Comparison of ENCODE assay signal across 11 cellular contexts in genomic region chr22:37751449-37752188, GRCh38. TPM values are rescaled to one million over a fixed set of nuclear protein-coding genes. Genes with fewer than 3 reads are reported as not detected.
DNase-seq lines count a peak whose midpoint lies in the region; ATAC-seq and TF ChIP-seq lines count a peak whose summit lies in the region.
"Had no signal": no experiment of that assay in that cellular context is flagged by ENCODE, and none has a peak within 500 bp of the region (broad histone marks: within the 10 kb centered on the region; RNA-seq: fewer than 3 reads in every experiment).

No MANE protein-coding gene starts in this region.

- no peak for TF ChIP-seq CTCF in endodermal cell (conservative IDR thresholded peaks at IDR 0.05)
- TF ChIP-seq CTCF in testis (IDR thresholded peaks at IDR 0.05) = no peak

- DNase-seq in MG63 = peak; percentile 68
- peak; percentile 74 for DNase-seq in endodermal cell
- DNase-seq in testis = no peak
- no peak for DNase-seq in natural killer cell treated with Interleukin-12 subunit alpha and Interleukin-12 subunit beta and Interleukin-15 and Interleukin-18, amount 100 ng/mL, for 72 hours (ENCODE audit: low spot score)
- DNase-seq in activated naive CD8-positive, alpha-beta T cell treated with anti-CD3 and anti-CD28 coated beads, Interleukin-2, amount 50 U/mL, for 24 hours = no peak
- DNase-seq in activated T-helper 1 cell treated with anti-CD3 and anti-CD28 coated beads, Interleukin-12 subunit alpha, Interleukin-12 subunit beta, Interleukin-2, Interleukin-4 antibody, amounts not matched to agents 30 ng/mL and 10 ng/mL and 1 ng/mL, durations not matched to agents 14 hours and 24 hours and 36 hours (ENCODE audit: low spot score) = no peak
- DNase-seq: activated CD8-positive, alpha-beta memory T cell treated with anti-CD3 and anti-CD28 coated beads, Interleukin-2, amount 10 ng/mL, durations not matched to agents 7 days and 5 days; MM.1S; NCI-H774 had no signal

- no peak for TF ChIP-seq POLR2A in testis (IDR thresholded peaks at IDR 0.05)

- no peak overlapping the region for H3K27ac ChIP-seq in endodermal cell (ENCODE audit: low read depth, low read length)
- peak overlapping the region; percentile 85 to 86 for H3K27ac ChIP-seq in mucosa of rectum (ENCODE audit: low read depth in 2 of 2, low read length in 2 of 2)
- peak overlapping the region; percentile 58 to 59 for H3K27ac ChIP-seq in testis

- 78 to 87% methylated on average over 3 to 11 of the region's 11 CpGs for WGBS in endodermal cell (ENCODE audit: insufficient coverage in 1 of 2, insufficient read length in 1 of 2), 2 experiments
- 66 to 70% methylated on average over 9 to 11 of the region's 11 CpGs for WGBS in testis, 2 donors

- no peak overlapping the region for H3K4me3 ChIP-seq in MG63
- no peak overlapping the region for H3K4me3 ChIP-seq in endodermal cell (ENCODE audit: low read length)
- no peak overlapping the region for H3K4me3 ChIP-seq in mucosa of rectum (ENCODE audit: low read length in 2 of 2)
- H3K4me3 ChIP-seq in testis = no peak overlapping the region

- peaks cover 42% of the 10 kb centered on the region for H3K4me1 Mint-ChIP-seq in endodermal cell
- H3K4me1 Mint-ChIP-seq in natural killer cell treated with Interleukin-12 subunit alpha and Interleukin-12 subunit beta and Interleukin-15 and Interleukin-18, amount 100 ng/mL, for 72 hours (ENCODE audit: low read depth in 2 of 2) = peaks cover 10 to 17% of the 10 kb centered on the region in 2 donors
- peaks cover 7% of the 10 kb centered on the region for H3K4me1 Mint-ChIP-seq in activated naive CD8-positive, alpha-beta T cell treated with anti-CD3 and anti-CD28 coated beads, Interleukin-2, amount 50 U/mL, for 24 hours
- peaks cover 6% of the 10 kb centered on the region for H3K4me1 Mint-ChIP-seq in activated T-helper 1 cell treated with anti-CD3 and anti-CD28 coated beads, Interleukin-12 subunit alpha, Interleukin-12 subunit beta, Interleukin-2, Interleukin-4 antibody, amounts not matched to agents 30 ng/mL and 10 ng/mL and 1 ng/mL, durations not matched to agents 14 hours and 24 hours and 36 hours (ENCODE audit: low read depth)

- H3K4me3 Mint-ChIP-seq in endodermal cell = no peak overlapping the region
- H3K4me3 Mint-ChIP-seq in natural killer cell treated with Interleukin-12 subunit alpha and Interleukin-12 subunit beta and Interleukin-15 and Interleukin-18, amount 100 ng/mL, for 72 hours = no peak overlapping the region
- no peak overlapping the region for H3K4me3 Mint-ChIP-seq in activated naive CD8-positive, alpha-beta T cell treated with anti-CD3 and anti-CD28 coated beads, Interleukin-2, amount 50 U/mL, for 24 hours
- no peak overlapping the region for H3K4me3 Mint-ChIP-seq in activated T-helper 1 cell treated with anti-CD3 and anti-CD28 coated beads, Interleukin-12 subunit alpha, Interleukin-12 subunit beta, Interleukin-2, Interleukin-4 antibody, amounts not matched to agents 30 ng/mL and 10 ng/mL and 1 ng/mL, durations not matched to agents 14 hours and 24 hours and 36 hours
- H3K4me3 Mint-ChIP-seq: activated CD8-positive, alpha-beta memory T cell treated with anti-CD3 and anti-CD28 coated beads, Interleukin-2, amount 10 ng/mL, durations not matched to agents 7 days and 5 days had no signal

- no peaks in the 10 kb centered on the region for H3K27me3 Mint-ChIP-seq in endodermal cell (ENCODE audit: insufficient read depth)
- no peaks in the 10 kb centered on the region for H3K27me3 Mint-ChIP-seq in natural killer cell treated with Interleukin-12 subunit alpha and Interleukin-12 subunit beta and Interleukin-15 and Interleukin-18, amount 100 ng/mL, for 72 hours
- no peaks in the 10 kb centered on the region for H3K27me3 Mint-ChIP-seq in activated naive CD8-positive, alpha-beta T cell treated with anti-CD3 and anti-CD28 coated beads, Interleukin-2, amount 50 U/mL, for 24 hours
- H3K27me3 Mint-ChIP-seq in activated T-helper 1 cell treated with anti-CD3 and anti-CD28 coated beads, Interleukin-12 subunit alpha, Interleukin-12 subunit beta, Interleukin-2, Interleukin-4 antibody, amounts not matched to agents 30 ng/mL and 10 ng/mL and 1 ng/mL, durations not matched to agents 14 hours and 24 hours and 36 hours (ENCODE audit: insufficient read depth) = no peaks in the 10 kb centered on the region
- H3K27me3 Mint-ChIP-seq: activated CD8-positive, alpha-beta memory T cell treated with anti-CD3 and anti-CD28 coated beads, Interleukin-2, amount 10 ng/mL, durations not matched to agents 7 days and 5 days had no signal

- peaks cover 34% of the 10 kb centered on the region for H3K36me3 Mint-ChIP-seq in endodermal cell (ENCODE audit: low read depth)
- H3K36me3 Mint-ChIP-seq in natural killer cell treated with Interleukin-12 subunit alpha and Interleukin-12 subunit beta and Interleukin-15 and Interleukin-18, amount 100 ng/mL, for 72 hours = no peaks in the 10 kb centered on the region
- peaks cover 7% of the 10 kb centered on the region for H3K36me3 Mint-ChIP-seq in activated naive CD8-positive, alpha-beta T cell treated with anti-CD3 and anti-CD28 coated beads, Interleukin-2, amount 50 U/mL, for 24 hours (ENCODE audit: low read depth)
- peaks cover 8% of the 10 kb centered on the region for H3K36me3 Mint-ChIP-seq in activated T-helper 1 cell treated with anti-CD3 and anti-CD28 coated beads, Interleukin-12 subunit alpha, Interleukin-12 subunit beta, Interleukin-2, Interleukin-4 antibody, amounts not matched to agents 30 ng/mL and 10 ng/mL and 1 ng/mL, durations not matched to agents 14 hours and 24 hours and 36 hours (ENCODE audit: low read depth)
- H3K36me3 Mint-ChIP-seq: activated CD8-positive, alpha-beta memory T cell treated with anti-CD3 and anti-CD28 coated beads, Interleukin-2, amount 10 ng/mL, durations not matched to agents 7 days and 5 days had no signal

- no peak overlapping the region for H3K9ac ChIP-seq in endodermal cell (ENCODE audit: extremely low read depth, low read length, poor library complexity, severe bottlenecking)
- H3K9ac ChIP-seq in mucosa of rectum (ENCODE audit: low read depth in 1 of 2, low read length in 2 of 2) = peak overlapping the region; percentile 36 to 62

- H3K27me3 ChIP-seq in MG63 (no peaks in the 10 kb centered on the region), endodermal cell (ENCODE audit: control insufficient read depth, insufficient read depth, low read length, poor library complexity, severe bottlenecking) (no peaks in the 10 kb centered on the region), mucosa of rectum (ENCODE audit: control insufficient read depth in 2 of 2, insufficient read depth in 2 of 2, low read length in 2 of 2) (no peaks in the 10 kb centered on the region), testis (no peaks in the 10 kb centered on the region)

- H3K27ac Mint-ChIP-seq in endodermal cell = no peak overlapping the region
- H3K27ac Mint-ChIP-seq in natural killer cell treated with Interleukin-12 subunit alpha and Interleukin-12 subunit beta and Interleukin-15 and Interleukin-18, amount 100 ng/mL, for 72 hours = no peak overlapping the region
- H3K27ac Mint-ChIP-seq in activated naive CD8-positive, alpha-beta T cell treated with anti-CD3 and anti-CD28 coated beads, Interleukin-2, amount 50 U/mL, for 24 hours = no peak overlapping the region
- H3K27ac Mint-ChIP-seq in activated T-helper 1 cell treated with anti-CD3 and anti-CD28 coated beads, Interleukin-12 subunit alpha, Interleukin-12 subunit beta, Interleukin-2, Interleukin-4 antibody, amounts not matched to agents 30 ng/mL and 10 ng/mL and 1 ng/mL, durations not matched to agents 14 hours and 24 hours and 36 hours = no peak overlapping the region
- H3K27ac Mint-ChIP-seq: activated CD8-positive, alpha-beta memory T cell treated with anti-CD3 and anti-CD28 coated beads, Interleukin-2, amount 10 ng/mL, durations not matched to agents 7 days and 5 days had no signal

- H3K9me3 Mint-ChIP-seq in endodermal cell = no peaks in the 10 kb centered on the region
- no peaks in the 10 kb centered on the region for H3K9me3 Mint-ChIP-seq in natural killer cell treated with Interleukin-12 subunit alpha and Interleukin-12 subunit beta and Interleukin-15 and Interleukin-18, amount 100 ng/mL, for 72 hours
- H3K9me3 Mint-ChIP-seq in activated naive CD8-positive, alpha-beta T cell treated with anti-CD3 and anti-CD28 coated beads, Interleukin-2, amount 50 U/mL, for 24 hours = no peaks in the 10 kb centered on the region
- no peaks in the 10 kb centered on the region for H3K9me3 Mint-ChIP-seq in activated T-helper 1 cell treated with anti-CD3 and anti-CD28 coated beads, Interleukin-12 subunit alpha, Interleukin-12 subunit beta, Interleukin-2, Interleukin-4 antibody, amounts not matched to agents 30 ng/mL and 10 ng/mL and 1 ng/mL, durations not matched to agents 14 hours and 24 hours and 36 hours

- intact Hi-C loops in testis (cut with DNase I; ENCODE audit: low total_unique reads) = no loop called here
- intact Hi-C loops in activated T-helper 1 cell treated with anti-CD3 and anti-CD28 coated beads, Interleukin-12 subunit alpha, Interleukin-12 subunit beta, Interleukin-2, Interleukin-4 antibody, amounts not matched to agents 30 ng/mL and 10 ng/mL and 1 ng/mL, durations not matched to agents 14 hours and 24 hours and 36 hours (cut with micrococcal nuclease) = no loop called here

- peaks cover 75% of the 10 kb centered on the region for H3K36me3 ChIP-seq in MG63
- peaks cover 28% of the 10 kb centered on the region for H3K36me3 ChIP-seq in endodermal cell (ENCODE audit: control insufficient read depth, insufficient read depth, low read length)
- peaks cover 13 to 25% of the 10 kb centered on the region in 2 donors for H3K36me3 ChIP-seq in mucosa of rectum (ENCODE audit: control insufficient read depth in 2 of 2, insufficient read depth in 2 of 2, low read length in 2 of 2)
- H3K36me3 ChIP-seq in testis (ENCODE audit: low read depth, missing control alignments) = no peaks in the 10 kb centered on the region

- H3K4me1 ChIP-seq in endodermal cell (ENCODE audit: control insufficient read depth, insufficient read depth, low read length) (peaks cover 23% of the 10 kb centered on the region), mucosa of rectum (ENCODE audit: control insufficient read depth in 2 of 2, insufficient read depth in 2 of 2, low read length in 2 of 2) (peaks cover 53 to 54% of the 10 kb centered on the region in 2 donors), testis (peaks cover 50% of the 10 kb centered on the region)

- ATAC-seq in natural killer cell treated with Interleukin-12 subunit alpha and Interleukin-12 subunit beta and Interleukin-15 and Interleukin-18, amount 100 ng/mL, for 72 hours = no peak
- no peak for ATAC-seq in activated naive CD8-positive, alpha-beta T cell treated with anti-CD3 and anti-CD28 coated beads, Interleukin-2, amount 50 U/mL, for 24 hours
- ATAC-seq in GM19324 (IDR thresholded peaks at IDR 0.05; ENCODE audit: low FRiP score, unreplicated experiment) = no peak
- ATAC-seq: activated CD8-positive, alpha-beta memory T cell treated with anti-CD3 and anti-CD28 coated beads, Interleukin-2, amount 10 ng/mL, durations not matched to agents 7 days and 5 days had no signal

- H3K9me3 ChIP-seq in MG63 (no peaks in the 10 kb centered on the region), endodermal cell (ENCODE audit: control insufficient read depth, low read length) (no peaks in the 10 kb centered on the region), mucosa of rectum (ENCODE audit: control insufficient read depth in 2 of 2, low read length in 2 of 2) (no peaks in the 10 kb centered on the region), testis (no peaks in the 10 kb centered on the region)

RNA-seq across cellular contexts. Expression of gene TRIOBP, which starts 54.8 kb away (rescaled TPM):
- 154 and 194 TPM in 2 replicates for total RNA-seq in MG63 (2014; rRNA removed; shearing (Covaris generic); ENCODE audit: low replicate concordance)
- total RNA-seq in endodermal cell (10 to 100 TPM; 74.7 to 82.2 TPM), testis (10 to 100 TPM; 74.0 to 80.2 TPM)
- polyA plus RNA-seq in endodermal cell (2013, experiment 1 of 2) = 48.8 TPM
- polyA plus RNA-seq in endodermal cell (2013, experiment 2 of 2) = 50.9 TPM
- 52.9 TPM for polyA plus RNA-seq in testis (ENCODE audit: insufficient read depth, low read depth, low replicate concordance)
- total RNA-seq in natural killer cell treated with Interleukin-12 subunit alpha and Interleukin-12 subunit beta and Interleukin-15 and Interleukin-18, amount 100 ng/mL, for 72 hours = 10 to 100 TPM; 29.9 to 35.1 TPM
- total RNA-seq in activated T-helper 1 cell treated with anti-CD3 and anti-CD28 coated beads, Interleukin-12 subunit alpha, Interleukin-12 subunit beta, Interleukin-2, Interleukin-4 antibody, amounts not matched to agents 30 ng/mL and 10 ng/mL and 1 ng/mL, durations not matched to agents 14 hours and 24 hours and 36 hours = 32.7 and 32.9 TPM in 2 replicates

RNA-seq across cellular contexts. Expression of gene GCAT, which starts 56.1 kb away (rescaled TPM):
- 23.6 and 39.4 TPM in 2 replicates for total RNA-seq in MG63 (2014; rRNA removed; shearing (Covaris generic); ENCODE audit: low replicate concordance)
- total RNA-seq in endodermal cell (10 to 100 TPM; 22.2 to 26.2 TPM), testis (10 to 100 TPM; 36.7 to 40.6 TPM)
- polyA plus RNA-seq in endodermal cell (2013, experiment 1 of 2) = 22.0 TPM
- 17.9 TPM for polyA plus RNA-seq in endodermal cell (2013, experiment 2 of 2)
- 21.4 TPM for polyA plus RNA-seq in testis (ENCODE audit: insufficient read depth, low read depth, low replicate concordance)
- total RNA-seq in natural killer cell treated with Interleukin-12 subunit alpha and Interleukin-12 subunit beta and Interleukin-15 and Interleukin-18, amount 100 ng/mL, for 72 hours = 10 to 100 TPM; 11.5 to 12.3 TPM
- total RNA-seq in activated T-helper 1 cell treated with anti-CD3 and anti-CD28 coated beads, Interleukin-12 subunit alpha, Interleukin-12 subunit beta, Interleukin-2, Interleukin-4 antibody, amounts not matched to agents 30 ng/mL and 10 ng/mL and 1 ng/mL, durations not matched to agents 14 hours and 24 hours and 36 hours = 28.5 and 28.9 TPM in 2 replicates

Comparison
In these comparisons a context has a peak if more than half of its experiments do, and no peak if none do; other contexts are left out.
1. DNase-seq: peak in MG63 (single experiment) and endodermal cell (single experiment); none in testis (single experiment), natural killer cell treated with Interleukin-12 subunit alpha and Interleukin-12 subunit beta and Interleukin-15 and Interleukin-18, amount 100 ng/mL, for 72 hours (single experiment), activated naive CD8-positive, alpha-beta T cell treated with anti-CD3 and anti-CD28 coated beads, Interleukin-2, amount 50 U/mL, for 24 hours (single experiment) and activated T-helper 1 cell treated with anti-CD3 and anti-CD28 coated beads, Interleukin-12 subunit alpha, Interleukin-12 subunit beta, Interleukin-2, Interleukin-4 antibody, amounts not matched to agents 30 ng/mL and 10 ng/mL and 1 ng/mL, durations not matched to agents 14 hours and 24 hours and 36 hours (single experiment).